Comparison of ENCODE assay signal across 17 cellular contexts in the genomic region with DNA sequence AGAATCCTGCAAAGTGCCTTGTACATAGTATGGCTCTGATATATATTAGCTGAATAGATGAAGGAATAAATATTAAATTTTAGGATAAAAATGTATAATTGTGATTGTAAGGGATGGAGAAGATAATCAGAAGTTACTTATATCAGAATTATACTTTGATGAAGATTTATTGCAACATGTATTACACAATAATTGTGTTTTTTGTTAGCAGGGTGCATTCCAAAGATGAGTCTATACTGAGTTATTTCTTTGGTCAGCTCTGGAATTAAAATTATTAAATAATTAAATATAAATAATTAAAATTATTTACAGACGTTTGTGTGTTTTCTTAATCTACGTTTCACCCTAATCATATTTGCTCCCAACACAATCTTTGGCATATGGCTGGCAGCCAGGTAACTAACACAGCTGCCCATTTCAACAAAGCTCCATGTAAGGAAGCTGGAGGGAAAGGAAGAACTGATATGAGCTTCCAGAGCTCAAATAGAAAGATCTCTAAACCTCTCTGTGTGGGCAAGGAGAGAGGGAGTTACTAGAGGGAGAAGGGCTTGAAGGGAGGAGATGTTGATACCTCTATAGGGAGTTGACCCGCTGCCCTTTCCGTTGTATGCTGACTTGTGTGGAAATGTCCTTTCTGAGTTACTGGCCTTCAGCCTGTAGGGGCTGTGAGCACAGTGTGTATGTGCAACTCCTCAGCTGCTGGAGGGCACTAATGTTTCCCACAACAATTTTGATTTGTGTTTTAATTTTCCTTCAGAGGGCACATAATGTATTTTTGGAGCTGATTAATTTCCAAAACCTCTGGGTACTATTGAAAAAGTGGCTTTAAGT.
DNase-seq lines count a peak whose midpoint lies in the region; ATAC-seq and TF ChIP-seq lines count a peak whose summit lies in the region.
"Had no signal": no experiment of that assay in that cellular context is flagged by ENCODE, and none has a peak within 500 bp of the region (broad histone marks: within the 10 kb centered on the region; RNA-seq: fewer than 3 reads in every experiment).

No MANE protein-coding gene starts in this region.

- H3K4me1 ChIP-seq in DND-41 (ENCODE audit: insufficient read depth, low read length): peaks cover 41% of the 10 kb centered on the region
- no peaks in the 10 kb centered on the region for H3K4me1 ChIP-seq in endodermal cell (ENCODE audit: control insufficient read depth, insufficient read depth, low read length)
- peaks cover 4% of the 10 kb centered on the region for H3K4me1 ChIP-seq in mucosa of descending colon (ENCODE audit: low read depth)

- H3K79me2 ChIP-seq in DND-41 (ENCODE audit: insufficient read depth, low read length): no peaks in the 10 kb centered on the region

- intact Hi-C loops in mucosa of descending colon (cut with DNase I, micrococcal nuclease) (no loop called here), natural killer cell (cut with micrococcal nuclease) (no loop called here), head of caudate nucleus (cut with DNase I) (no loop called here)

- no peak overlapping the region for H3K4me2 ChIP-seq in DND-41 (ENCODE audit: insufficient read depth, low read length)

- H3K4me3 ChIP-seq in DND-41 (ENCODE audit: low read depth in 1 of 2, low read length in 2 of 2): no peak overlapping the region
- H3K4me3 ChIP-seq in endodermal cell (ENCODE audit: low read length): no peak overlapping the region
- no peak overlapping the region for H3K4me3 ChIP-seq in mucosa of descending colon
- H3K4me3 ChIP-seq: SJCRH30 had no signal

- DNase-seq in DND-41 (no peak), NCI-H774 (lab: John Stamatoyannopoulos, UW) (peak; percentile 5), endodermal cell (no peak), mucosa of descending colon (no peak), natural killer cell (no peak), head of caudate nucleus (no peak)
- no peak for DNase-seq in activated T-cell treated with anti-CD3 and anti-CD28 coated beads, Interleukin-2, amount 50 U/mL, for 72 hours
- DNase-seq: C1 segment of cervical spinal cord, EL, H9, MV-4-11, NCI-H1417, NCI-H1930, NCI-H69, PC-3, SJCRH30 had no signal

- H3K4me3 Mint-ChIP-seq in endodermal cell (no peak overlapping the region), natural killer cell (no peak overlapping the region)
- H3K4me3 Mint-ChIP-seq in activated T-cell treated with anti-CD3 and anti-CD28 coated beads, Interleukin-2, amount 50 U/mL, for 72 hours: no peak overlapping the region
- H3K4me3 Mint-ChIP-seq: H9 had no signal

- TF ChIP-seq CTCF in DND-41 (IDR thresholded peaks at IDR 0.05; ENCODE audit: borderline replicate concordance, extremely low read depth, low read length, poor library complexity, severe bottlenecking) (no peak), endodermal cell (conservative IDR thresholded peaks at IDR 0.05) (peak; percentile 38), mucosa of descending colon (IDR thresholded peaks at IDR 0.05) (no peak), natural killer cell (IDR thresholded peaks at IDR 0.05) (no peak)

- H3K9me3 Mint-ChIP-seq in endodermal cell (no peaks in the 10 kb centered on the region), natural killer cell (no peaks in the 10 kb centered on the region)
- no peaks in the 10 kb centered on the region for H3K9me3 Mint-ChIP-seq in activated T-cell treated with anti-CD3 and anti-CD28 coated beads, Interleukin-2, amount 50 U/mL, for 72 hours
- H3K9me3 Mint-ChIP-seq: H9 had no signal

- H3K9me3 ChIP-seq in DND-41 (ENCODE audit: insufficient read depth, low read length, severe bottlenecking): no peaks in the 10 kb centered on the region
- no peaks in the 10 kb centered on the region for H3K9me3 ChIP-seq in endodermal cell (ENCODE audit: control insufficient read depth, low read length)
- no peaks in the 10 kb centered on the region for H3K9me3 ChIP-seq in mucosa of descending colon
- H3K9me3 ChIP-seq: SJCRH30 had no signal

- no peak overlapping the region for H3K27ac Mint-ChIP-seq in endodermal cell
- no peak overlapping the region for H3K27ac Mint-ChIP-seq in natural killer cell
- H3K27ac Mint-ChIP-seq in activated T-cell treated with anti-CD3 and anti-CD28 coated beads, Interleukin-2, amount 50 U/mL, for 72 hours: no peak overlapping the region
- H3K27ac Mint-ChIP-seq: H9 had no signal

- 90% methylated on average over 4 of the region's 4 CpGs; no CpG with 5 or more reads in 1 of the 2 experiments for WGBS in endodermal cell (ENCODE audit: insufficient coverage in 1 of 2, insufficient read length in 1 of 2), 2 experiments

- H3K36me3 Mint-ChIP-seq in endodermal cell (ENCODE audit: low read depth) (no peaks in the 10 kb centered on the region), natural killer cell (no peaks in the 10 kb centered on the region)
- H3K36me3 Mint-ChIP-seq in activated T-cell treated with anti-CD3 and anti-CD28 coated beads, Interleukin-2, amount 50 U/mL, for 72 hours (ENCODE audit: insufficient read depth in 2 of 2): peaks cover 2 to 6% of the 10 kb centered on the region in 2 donors

- H3K27me3 ChIP-seq in DND-41 (ENCODE audit: insufficient read depth, low read length, poor library complexity): no peaks in the 10 kb centered on the region
- no peaks in the 10 kb centered on the region for H3K27me3 ChIP-seq in endodermal cell (ENCODE audit: control insufficient read depth, insufficient read depth, low read length, poor library complexity, severe bottlenecking)
- H3K27me3 ChIP-seq: SJCRH30 had no signal

- H3K27me3 Mint-ChIP-seq in endodermal cell (ENCODE audit: insufficient read depth) (no peaks in the 10 kb centered on the region), natural killer cell (ENCODE audit: low read depth in 2 of 2) (no peaks in the 10 kb centered on the region)
- no peaks in the 10 kb centered on the region for H3K27me3 Mint-ChIP-seq in activated T-cell treated with anti-CD3 and anti-CD28 coated beads, Interleukin-2, amount 50 U/mL, for 72 hours (ENCODE audit: low read depth)

- H4K20me1 ChIP-seq in DND-41 (ENCODE audit: insufficient read depth, low read length): no peaks in the 10 kb centered on the region

- H3K9ac ChIP-seq in DND-41 (ENCODE audit: low read depth, low read length) (no peak overlapping the region), endodermal cell (ENCODE audit: extremely low read depth, low read length, poor library complexity, severe bottlenecking) (no peak overlapping the region)

- no peaks in the 10 kb centered on the region for H3K36me3 ChIP-seq in DND-41 (ENCODE audit: insufficient read depth, low read length)
- H3K36me3 ChIP-seq in endodermal cell (ENCODE audit: control insufficient read depth, insufficient read depth, low read length): no peaks in the 10 kb centered on the region
- no peaks in the 10 kb centered on the region for H3K36me3 ChIP-seq in mucosa of descending colon (ENCODE audit: low read depth)
- H3K36me3 ChIP-seq: SJCRH30 had no signal

- ATAC-seq in DND-41 (ENCODE audit: insufficient read depth, low read depth) (no peak), mucosa of descending colon (peak; percentile 27), natural killer cell (no peak), HG02852 (IDR thresholded peaks at IDR 0.05; ENCODE audit: unreplicated experiment) (no peak)
- ATAC-seq in activated T-cell treated with anti-CD3 and anti-CD28 coated beads, Interleukin-2, amount 50 U/mL, for 72 hours (replicated peaks in 1 of 2): no peak
- ATAC-seq: PC-3 had no signal

- no peak overlapping the region; the same call in 1 of the 2 replicates for H2AFZ ChIP-seq in DND-41 (ENCODE audit: low read depth, low read length)

- H3K27ac ChIP-seq in DND-41 (ENCODE audit: low read length) (0 out of 2 replicates have a peak overlapping the region, but pooled peaks have one; percentile 13), endodermal cell (ENCODE audit: low read depth, low read length) (no peak overlapping the region)
- H3K27ac ChIP-seq: SJCRH30 had no signal

- H3K4me1 Mint-ChIP-seq in endodermal cell: no peaks in the 10 kb centered on the region
- no peaks in the 10 kb centered on the region for H3K4me1 Mint-ChIP-seq in natural killer cell
- H3K4me1 Mint-ChIP-seq in activated T-cell treated with anti-CD3 and anti-CD28 coated beads, Interleukin-2, amount 50 U/mL, for 72 hours (ENCODE audit: low read depth): peaks cover 32% of the 10 kb centered on the region
- H3K4me1 Mint-ChIP-seq: H9 had no signal
